ENCODE assay signal across 25 cellular contexts in genomic region chr20:2385496-2385895, GRCh38. TPM values are rescaled to one million over a fixed set of nuclear protein-coding genes. Genes with fewer than 3 reads are reported as not detected.
"Had no signal": no experiment of that assay in that cellular context is flagged by ENCODE, and none has a peak within 500 bp of the region (broad histone marks: within the 10 kb centered on the region; RNA-seq: fewer than 3 reads in every experiment).

No MANE protein-coding gene starts in this region.

- H3K4me1 ChIP-seq: heart right ventricle, prostate gland, thyroid gland had no signal

- H3K4me3 ChIP-seq: heart right ventricle, mucosa of descending colon, ovary, prostate gland, thyroid gland had no signal

- H3K36me3 ChIP-seq: heart right ventricle, ovary, prostate gland, thyroid gland had no signal

- ATAC-seq: activated CD4-positive, CD25-positive, alpha-beta regulatory T cell treated with anti-CD3 and anti-CD28 coated beads, Interleukin-2, amount 50 U/mL, for 24 hours; activated T-helper 17 cell treated with anti-CD3 and anti-CD28 coated beads, Interleukin-2, amount 50 U/mL, for 72 hours; heart right ventricle; left colon; mucosa of descending colon; stimulated activated naive CD8-positive, alpha-beta T cell treated with anti-CD3 and anti-CD28 coated beads, Interleukin-15, Interleukin-2, amounts not matched to agents 100 U/mL and 50 U/mL, for 24 hours had no signal

- DNase-seq: activated CD4-positive, alpha-beta memory T cell treated with anti-CD3 and anti-CD28 coated beads, Interleukin-2, amount 10 ng/mL, durations not matched to agents 7 days and 5 days; activated CD4-positive, alpha-beta T cell treated with anti-CD3 and anti-CD28 coated beads, Interleukin-2, amount 10 ng/mL, durations not matched to agents 24 days and 14 days; activated naive CD4-positive, alpha-beta T cell; activated naive CD8-positive, alpha-beta T cell treated with anti-CD3 and anti-CD28 coated beads for 36 hours; activated T-cell treated with anti-CD3 and anti-CD28 coated beads, Interleukin-2, amount 50 U/mL, for 24 hours; cerebellar nuclear complex; cortex of kidney; foreskin fibroblast; heart right ventricle; left colon; mucosa of descending colon; naive B cell; ovary; stimulated activated CD4-positive, alpha-beta T cell treated with anti-CD3 and anti-CD28 coated beads, Interleukin-12 subunit alpha, Interleukin-12 subunit beta, amount 100 ng/mL, for 4 hours; stimulated activated CD4-positive, alpha-beta T cell treated with anti-CD3 and anti-CD28 coated beads, Interleukin-4, amount 100 ng/mL, for 4 hours; stimulated activated naive CD8-positive, alpha-beta T cell treated with anti-CD3 and anti-CD28 coated beads, Interleukin-15, Interleukin-2, amounts not matched to agents 100 U/mL and 50 U/mL, for 24 hours; substantia nigra; thyroid gland had no signal

- H3K9me3 ChIP-seq: mucosa of descending colon, ovary, prostate gland, thyroid gland had no signal

- H3K27ac ChIP-seq: heart right ventricle, ovary, prostate gland, thyroid gland had no signal

- H3K27me3 ChIP-seq: ovary, thyroid gland had no signal

RNA-seq across cellular contexts. Expression of gene TGM6, which starts 4.8 kb away (rescaled TPM):
- total RNA-seq: activated CD4-positive, alpha-beta memory T cell treated with anti-CD3 and anti-CD28 coated beads, Interleukin-2, amount 10 ng/mL, durations not matched to agents 7 days and 5 days; activated CD4-positive, alpha-beta T cell treated with anti-CD3 and anti-CD28 coated beads, Interleukin-2, amount 10 ng/mL, durations not matched to agents 24 days and 14 days; activated naive CD8-positive, alpha-beta T cell treated with anti-CD3 and anti-CD28 coated beads for 36 hours; activated T-helper 17 cell treated with anti-CD3 and anti-CD28 coated beads, Interleukin-2, amount 50 U/mL, for 72 hours; epithelial cell of proximal tubule; fibroblast of lung; heart right ventricle; left colon; mucosa of descending colon; ovary; prostate gland; T-helper 2 cell treated with Interferon-gamma antibody and Interleukin-4, amounts not matched to agents 100 ng/mL and 5 ng/mL, for 36 hours; thyroid gland; ureter had no signal
- polyA plus RNA-seq: fibroblast of lung, heart right ventricle, ovary had no signal
